ENCODE assay signal across 10 cellular contexts in the genomic region with DNA sequence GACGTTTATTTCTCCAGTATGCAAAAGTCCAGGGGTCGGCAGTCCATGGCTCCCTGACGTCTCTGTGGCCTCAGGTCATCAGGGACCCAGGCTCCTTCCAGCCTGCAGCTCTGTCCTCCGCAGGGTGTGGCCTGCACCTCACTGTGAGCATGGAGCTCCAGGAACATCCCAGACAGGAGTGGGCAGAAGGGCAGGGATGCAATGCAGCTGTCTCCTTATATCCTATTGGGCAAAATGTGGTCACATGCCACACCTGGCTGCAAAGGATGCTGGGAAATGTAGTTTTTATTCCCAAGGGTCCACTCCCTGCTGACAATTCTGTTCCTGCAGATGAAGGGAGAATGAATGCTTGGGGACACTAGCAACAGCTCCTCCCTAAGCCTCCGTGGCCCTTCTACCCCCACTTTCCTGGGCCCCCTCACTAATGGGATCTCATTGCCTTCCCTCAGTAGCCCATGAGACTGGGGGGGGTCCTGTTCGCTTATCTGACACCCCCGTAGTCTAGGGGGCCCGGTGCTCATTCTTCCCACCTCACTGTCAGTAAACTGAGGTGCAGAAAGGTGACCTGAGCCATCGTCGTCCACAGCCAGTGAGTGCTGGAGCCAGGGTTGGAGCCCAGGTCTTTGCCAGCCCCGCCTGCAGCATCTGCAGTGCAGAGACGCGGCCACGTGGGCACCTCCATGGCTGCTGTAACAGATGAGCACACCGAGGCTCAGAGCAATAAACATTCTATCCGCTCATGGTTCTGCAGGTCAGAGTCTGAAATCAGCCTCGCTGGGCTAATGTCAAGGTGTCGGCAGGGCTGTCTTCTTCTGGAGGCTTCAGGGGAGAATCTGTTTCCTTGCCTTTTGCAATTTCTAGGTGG. TPM values are rescaled to one million over a fixed set of nuclear protein-coding genes. Genes with fewer than 3 reads are reported as not detected.
DNase-seq lines count a peak whose midpoint lies in the region; ATAC-seq, FAIRE-seq and TF ChIP-seq lines count a peak whose summit lies in the region.
"Had no signal": no experiment of that assay in that cellular context is flagged by ENCODE, and none has a peak within 500 bp of the region (broad histone marks: within the 10 kb centered on the region; RNA-seq: fewer than 3 reads in every experiment).

No MANE protein-coding gene starts in this region.

- H3K36me3 Mint-ChIP-seq in activated T-cell treated with anti-CD3 and anti-CD28 coated beads, Interleukin-2, amount 50 U/mL, for 4 hours (ENCODE audit: insufficient read depth): no peaks in the 10 kb centered on the region
- H3K36me3 Mint-ChIP-seq: activated naive CD4-positive, alpha-beta T cell treated with anti-CD3 and anti-CD28 coated beads, Interleukin-2, amount 50 U/mL, for 24 hours had no signal

- POLR2A ChIA-PET in H1 (lab: Charles Lee; ENCODE audit: partially characterized antibody): interaction anchor here (1.3 to 1.6 kb wide), 2 partner anchors 20 to 30 kb away, joined by 3 to 5 read pairs; a partner anchor contains a TSS

- H3K4me3 ChIP-seq in GM23248 (no peak overlapping the region), H1 (ENCODE audit: extremely low read depth in 1 of 4, insufficient read depth in 2 of 4, low read depth in 3 of 4, low read length in 4 of 4) (no peak overlapping the region), small intestine (ENCODE audit: low read depth in 1 of 2, low read length in 2 of 2) (no peak overlapping the region)

- no peak for TF ChIP-seq CTCF in H1 (IDR thresholded peaks at IDR 0.05; ENCODE audit: control extremely low read depth in 1 of 3, insufficient read depth in 1 of 3, low read depth in 1 of 3, low read length in 3 of 3)

- TF ChIP-seq POLR2A in H1 (IDR thresholded peaks at IDR 0.05; ENCODE audit: control extremely low read depth in 1 of 2, low read depth in 2 of 2, low read length in 2 of 2): no peak

- H2BK15ac ChIP-seq in H1 (ENCODE audit: low read length): no peak overlapping the region

- H3K79me2 ChIP-seq in GM23248 (ENCODE audit: insufficient read depth): no peaks in the 10 kb centered on the region
- no peaks in the 10 kb centered on the region for H3K79me2 ChIP-seq in H1 (ENCODE audit: control insufficient read depth in 1 of 2, insufficient read depth in 2 of 2, low read length in 2 of 2)

- H3K36me3 ChIP-seq in GM23248 (ENCODE audit: low read depth) (no peaks in the 10 kb centered on the region), H1 (ENCODE audit: control insufficient read depth in 2 of 4, insufficient read depth in 4 of 4, low read length in 3 of 4) (no peaks in the 10 kb centered on the region), small intestine (ENCODE audit: control insufficient read depth in 2 of 2, insufficient read depth in 2 of 2, low read length in 2 of 2) (no peaks in the 10 kb centered on the region)
- H3K36me3 ChIP-seq: neutrophil had no signal

- no peak overlapping the region for H3K9ac ChIP-seq in GM23248
- no peak overlapping the region for H3K9ac ChIP-seq in H1 (replicated peaks in 1 of 4; ENCODE audit: extremely low read depth in 1 of 4, low read depth in 3 of 4, low read length in 3 of 4)

- no peak overlapping the region for H3K23ac ChIP-seq in H1 (ENCODE audit: insufficient read length)

- no peak overlapping the region for H2AK5ac ChIP-seq in H1 (ENCODE audit: low read depth, low read length)

- no peaks in the 10 kb centered on the region for H3K27me3 ChIP-seq in GM23248 (replicated peaks; ENCODE audit: insufficient read depth)
- H3K27me3 ChIP-seq in H1 (replicated peaks in 1 of 4; ENCODE audit: control insufficient read depth in 3 of 4, extremely low read depth in 1 of 4, insufficient read depth in 3 of 4, low read length in 3 of 4): peaks cover 0 to 13% (median 8%) of the 10 kb centered on the region in 4 experiments; a peak in 6 of 7 replicates
- no peaks in the 10 kb centered on the region for H3K27me3 ChIP-seq in small intestine (ENCODE audit: control insufficient read depth in 2 of 2, insufficient read depth in 2 of 2, low read length in 2 of 2)

- no peak overlapping the region for H2BK5ac ChIP-seq in H1 (ENCODE audit: low read depth, low read length)

- no peak overlapping the region for H4K91ac ChIP-seq in H1 (replicated peaks; ENCODE audit: insufficient read length, low read length)

- no peak overlapping the region for H2BK20ac ChIP-seq in H1 (ENCODE audit: low read length)

- H3K27me3 Mint-ChIP-seq in activated T-cell treated with anti-CD3 and anti-CD28 coated beads, Interleukin-2, amount 50 U/mL, for 4 hours (ENCODE audit: low read depth): no peaks in the 10 kb centered on the region

- FAIRE-seq in H1 (lab: Jason Lieb, UNC) (peak; percentile 84), small intestine (lab: Jason Lieb, UNC) (no peak)

- no peaks in the 10 kb centered on the region for H3K9me3 Mint-ChIP-seq in activated T-cell treated with anti-CD3 and anti-CD28 coated beads, Interleukin-2, amount 50 U/mL, for 4 hours
- H3K9me3 Mint-ChIP-seq: activated naive CD4-positive, alpha-beta T cell treated with anti-CD3 and anti-CD28 coated beads, Interleukin-2, amount 50 U/mL, for 24 hours had no signal

- no peak for TF ChIP-seq EP300 in H1 (IDR thresholded peaks at IDR 0.05; ENCODE audit: borderline replicate concordance in 1 of 2, low read depth in 2 of 2, low read length in 2 of 2)

- H3K4me1 ChIP-seq in GM23248 (ENCODE audit: insufficient read depth) (no peaks in the 10 kb centered on the region), H1 (replicated peaks in 1 of 4; ENCODE audit: control insufficient read depth in 3 of 4, insufficient read depth in 4 of 4, low read length in 3 of 4) (peaks cover 0 to 3% (median 2%) of the 10 kb centered on the region in 4 experiments; a peak in 1 of 7 replicates), small intestine (ENCODE audit: control insufficient read depth in 2 of 2, insufficient read depth in 1 of 2, low read depth in 1 of 2, low read length in 1 of 2) (no peaks in the 10 kb centered on the region)

- H3K9me3 ChIP-seq in GM23248 (ENCODE audit: low read depth) (no peaks in the 10 kb centered on the region), H1 (ENCODE audit: insufficient read depth in 2 of 2, low read depth in 1 of 2, low read length in 1 of 2) (no peaks in the 10 kb centered on the region), small intestine (ENCODE audit: control insufficient read depth, low read depth) (no peaks in the 10 kb centered on the region)
- H3K9me3 ChIP-seq: neutrophil had no signal

- no peaks in the 10 kb centered on the region for H3K79me1 ChIP-seq in H1 (ENCODE audit: low read depth, low read length)

- in situ Hi-C loops in GM23248 (cut with MboI): loop anchor here (10.0 kb wide), 1 partner anchor 359 kb away; a partner anchor contains a TSS

- H3F3A ChIP-seq in GM23248 (ENCODE audit: insufficient read depth): no peaks in the 10 kb centered on the region

- H4K5ac ChIP-seq in H1 (ENCODE audit: insufficient read length, low read depth, low read length): no peak overlapping the region

- H3K56ac ChIP-seq in H1 (replicated peaks; ENCODE audit: insufficient read length, low read depth, low read length): no peak overlapping the region

- no peak overlapping the region for H3K14ac ChIP-seq in H1 (ENCODE audit: insufficient read length)

- H3K27ac ChIP-seq in GM23248: no peak overlapping the region
- no peak overlapping the region for H3K27ac ChIP-seq in H1 (ENCODE audit: low read depth, low read length)
- no peak overlapping the region for H3K27ac ChIP-seq in small intestine (ENCODE audit: low read depth in 1 of 2, low read length in 1 of 2)
- H3K27ac ChIP-seq: neutrophil had no signal

- H4K8ac ChIP-seq in H1 (ENCODE audit: extremely low read depth, insufficient read depth, low read length): no peak overlapping the region; the same call in 1 of the 2 replicates

- H2AFZ ChIP-seq in GM23248 (no peak overlapping the region), H1 (ENCODE audit: low read length) (no peak overlapping the region)

- no peak overlapping the region for H3K18ac ChIP-seq in H1 (ENCODE audit: extremely low read depth, low read length)

- H3K9me2 ChIP-seq in GM23248 (ENCODE audit: insufficient read depth): no peaks in the 10 kb centered on the region

- H3K23me2 ChIP-seq in H1 (ENCODE audit: low read depth, low read length): peaks cover under 1% of the 10 kb centered on the region; the same call in 1 of the 2 replicates

- CTCF ChIA-PET in H1 (lab: Charles Lee; ENCODE audit: partially characterized antibody): interaction anchor here (0.6 to 9.4 kb wide), 7 partner anchors 9 to 418 kb away, joined by 3 to 108 read pairs (median 4); a partner anchor contains a TSS

- H2BK12ac ChIP-seq in H1 (ENCODE audit: low read depth, low read length): no peak overlapping the region

- H2BK120ac ChIP-seq in H1 (replicated peaks; ENCODE audit: low read depth, low read length): no peak overlapping the region

- H3K4me2 ChIP-seq in GM23248 (ENCODE audit: unreplicated experiment) (no peak overlapping the region), H1 (ENCODE audit: insufficient read depth in 1 of 2, low read depth in 2 of 2, low read length in 2 of 2) (no peak overlapping the region)

- peak; percentile 38 for DNase-seq in CD1c-positive myeloid dendritic cell (ENCODE audit: extremely low spot score)
- DNase-seq in GM23248: peak; percentile 65
- DNase-seq in NCI-H774 (lab: John Stamatoyannopoulos, UW): peak; percentile 38
- peak; percentile 15 to 66 for DNase-seq in H1 (ENCODE audit: low read depth in 1 of 2, low spot score in 2 of 2)
- DNase-seq in small intestine: peak; percentile 77
- DNase-seq in activated T-cell treated with anti-CD3 and anti-CD28 coated beads, Interleukin-2, amount 50 U/mL, for 1 hour: no peak
- DNase-seq in activated T-cell treated with anti-CD3 and anti-CD28 coated beads, Interleukin-2, amount 50 U/mL, for 4 hours: no peak
- DNase-seq in cortex of kidney (lab: John Stamatoyannopoulos, UW): no peak

- no peak overlapping the region for H3K4ac ChIP-seq in H1 (replicated peaks; ENCODE audit: insufficient read length, low read depth, low read length)

- no peak overlapping the region for H3K4me3 Mint-ChIP-seq in activated T-cell treated with anti-CD3 and anti-CD28 coated beads, Interleukin-2, amount 50 U/mL, for 4 hours
- H3K4me3 Mint-ChIP-seq: activated naive CD4-positive, alpha-beta T cell treated with anti-CD3 and anti-CD28 coated beads, Interleukin-2, amount 50 U/mL, for 24 hours had no signal

- no peak for ATAC-seq in activated T-cell treated with anti-CD3 and anti-CD28 coated beads, Interleukin-2, amount 50 U/mL, for 4 hours

- TF ChIP-seq RAD21 in H1 (IDR thresholded peaks at IDR 0.05 in 1 of 2, conservative IDR thresholded peaks at IDR 0.05 in 1 of 2; ENCODE audit: low read depth in 2 of 2, low read length in 2 of 2): no peak

- peaks cover 10% of the 10 kb centered on the region for H3K4me1 Mint-ChIP-seq in activated T-cell treated with anti-CD3 and anti-CD28 coated beads, Interleukin-2, amount 50 U/mL, for 4 hours (ENCODE audit: low read depth)

- H4K20me1 ChIP-seq in GM23248 (ENCODE audit: insufficient read depth): no peaks in the 10 kb centered on the region
- no peaks in the 10 kb centered on the region for H4K20me1 ChIP-seq in H1 (replicated peaks in 1 of 2; ENCODE audit: control insufficient read depth in 1 of 2, insufficient read depth in 2 of 2, low read length in 2 of 2)

- WGBS in GM23248 (ENCODE audit: low coverage in 1 of 2, low lambda C conversion rate in 2 of 2, missing lambda C conversion rate in 2 of 2), 2 experiments: 69 to 70% methylated on average over 18 of the region's 18 CpGs
- WGBS in H1 (ENCODE audit: extremely low coverage in 1 of 2, insufficient coverage in 1 of 2, insufficient read length in 1 of 2, insufficient replicate concordance in 2 of 2, low coverage in 1 of 2, low lambda C conversion rate in 2 of 2, missing lambda C conversion rate in 1 of 2), 2 experiments: 80% methylated on average over 18 of the region's 18 CpGs; no CpG with 5 or more reads in 1 of the 2 experiments
- WGBS in small intestine, 3 donors: 27 to 71% (median 46%) methylated on average over 18 of the region's 18 CpGs

RNA-seq across cellular contexts. Expression of a gene that starts 5.9 kb away (rescaled TPM):
- total RNA-seq in GM23248 (2014; rRNA removed; shearing (Covaris generic)): 21.6 and 41.8 TPM in 2 replicates
- polyA plus RNA-seq in GM23248 (2016; fragmentation: Nextera tagmentation; extraction: Ambion mirVana): 82.1 and 85.5 TPM in 2 replicates
- 39.9 and 43.0 TPM in 2 replicates for total RNA-seq in H1 (2021; fragmentation: NEBNext Ultra II Directional; extraction: Animal tissue kit (Norgen Biotek cat#: 25700))
- 10.5 and 13.5 TPM in 2 replicates for polyA plus RNA-seq in H1 (2011; rRNA removed)
- polyA plus RNA-seq in H1 (2011; cell fraction: cytosol; rRNA removed): 20.7 TPM
- polyA plus RNA-seq in H1 (2011; cell fraction: nucleus; rRNA removed): 6.1 TPM
- polyA plus RNA-seq in H1 (2012, experiment 1 of 2): 34.0 to 43.0 TPM (median 35.5 TPM) in 4 replicates
- polyA plus RNA-seq in H1 (2012, experiment 2 of 2): 12.5 TPM
- polyA plus RNA-seq in H1 (2013, experiment 1 of 2): 18.9 TPM
- 19.9 TPM for polyA plus RNA-seq in H1 (2013, experiment 2 of 2)
- 12.4 TPM in 2 replicates for polyA minus RNA-seq in H1 (2011; rRNA and poly(A)+ RNA removed)
- polyA minus RNA-seq in H1 (2011; cell fraction: cytosol; rRNA and poly(A)+ RNA removed): 7.8 TPM
- polyA minus RNA-seq in H1 (2011; cell fraction: nucleus; rRNA and poly(A)+ RNA removed): 11.3 TPM
- 10 to 100 TPM; 27.6 to 36.8 (median 27.7) TPM for polyA plus RNA-seq in small intestine
- 100 to 1,000 TPM; 129 to 146 (median 136) TPM for total RNA-seq in activated T-cell treated with anti-CD3 and anti-CD28 coated beads, Interleukin-2, amount 50 U/mL, for 4 hours

RNA-seq across cellular contexts. Expression of a gene that starts 30.6 kb away (rescaled TPM):
- total RNA-seq in GM23248 (2014; rRNA removed; shearing (Covaris generic)): 14.8 and 15.7 TPM in 2 replicates
- polyA plus RNA-seq in GM23248 (2016; fragmentation: Nextera tagmentation; extraction: Ambion mirVana): 2.2 and 2.4 TPM in 2 replicates
- total RNA-seq in H1 (2021; fragmentation: NEBNext Ultra II Directional; extraction: Animal tissue kit (Norgen Biotek cat#: 25700)): 12.1 and 12.3 TPM in 2 replicates
- polyA plus RNA-seq in H1 (2011; rRNA removed): 5.7 and 6.5 TPM in 2 replicates
- polyA plus RNA-seq in H1 (2011; cell fraction: cytosol; rRNA removed): 5.1 TPM
- 8.2 TPM for polyA plus RNA-seq in H1 (2011; cell fraction: nucleus; rRNA removed)
- 7.6 to 10.1 TPM (median 8.7 TPM) in 4 replicates for polyA plus RNA-seq in H1 (2012, experiment 1 of 2)
- polyA plus RNA-seq in H1 (2012, experiment 2 of 2): 5.6 TPM
- polyA plus RNA-seq in H1 (2013, experiment 1 of 2): 6.1 TPM
- polyA plus RNA-seq in H1 (2013, experiment 2 of 2): 6.0 TPM
- 3.7 and 5.2 TPM in 2 replicates for polyA minus RNA-seq in H1 (2011; rRNA and poly(A)+ RNA removed)
- 4.4 TPM for polyA minus RNA-seq in H1 (2011; cell fraction: cytosol; rRNA and poly(A)+ RNA removed)
- polyA minus RNA-seq in H1 (2011; cell fraction: nucleus; rRNA and poly(A)+ RNA removed): 5.3 TPM
- polyA plus RNA-seq in small intestine: 10 to 100 TPM; 13.5 to 14.7 (median 14.5) TPM
- total RNA-seq in activated T-cell treated with anti-CD3 and anti-CD28 coated beads, Interleukin-2, amount 50 U/mL, for 4 hours: 10 to 100 TPM; 16.9 to 21.3 (median 17.0) TPM

Comparison
In these comparisons a context has a peak if more than half of its experiments do, and no peak if none do; other contexts are left out.
1. DNase-seq: peak in CD1c-positive myeloid dendritic cell (single experiment), GM23248 (single experiment), NCI-H774 (single experiment), H1 (2 of 2) and small intestine (single experiment); none in activated T-cell treated with anti-CD3 and anti-CD28 coated beads, Interleukin-2, amount 50 U/mL, for 1 hour (single experiment), activated T-cell treated with anti-CD3 and anti-CD28 coated beads, Interleukin-2, amount 50 U/mL, for 4 hours (single experiment) and cortex of kidney (single experiment).